In the genomic region with DNA sequence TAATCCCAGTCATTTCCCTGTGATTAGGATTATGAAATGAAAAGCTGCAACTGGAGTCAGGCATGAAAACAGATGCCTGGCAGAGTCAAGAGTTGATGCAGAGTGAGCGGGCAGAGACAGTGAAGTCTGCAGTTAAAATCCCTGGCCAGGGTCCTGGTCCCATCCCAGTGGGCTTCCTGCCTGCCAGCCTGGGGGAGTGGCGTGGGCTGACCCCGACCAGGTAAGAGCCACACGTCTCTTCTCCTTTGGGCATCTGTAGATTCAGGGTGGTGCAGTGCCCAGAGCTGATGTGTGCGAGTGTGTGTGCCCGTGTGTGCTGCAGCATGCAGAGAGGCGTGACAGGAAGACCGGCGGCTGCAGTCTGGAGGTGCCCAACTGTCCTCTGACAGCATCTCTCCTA, we compare ENCODE assay signal across 13 cellular contexts. TPM values are rescaled to one million over a fixed set of nuclear protein-coding genes. Genes with fewer than 3 reads are reported as not detected.
DNase-seq lines count a peak whose midpoint lies in the region; ATAC-seq and TF ChIP-seq lines count a peak whose summit lies in the region.
"Had no signal": no experiment of that assay in that cellular context is flagged by ENCODE, and none has a peak within 500 bp of the region (broad histone marks: within the 10 kb centered on the region; RNA-seq: fewer than 3 reads in every experiment).

No MANE protein-coding gene starts in this region.

- no peaks in the 10 kb centered on the region for H3K9me3 Mint-ChIP-seq in endodermal cell
- H3K9me3 Mint-ChIP-seq in nephron progenitor cell = peaks cover 3% of the 10 kb centered on the region

- H3K27ac ChIP-seq in heart right ventricle (no peak overlapping the region), endodermal cell (ENCODE audit: low read depth, low read length) (no peak overlapping the region)
- H3K27ac ChIP-seq: BLaER1 treated with 17β-estradiol and CSF1 and Interleukin-3, amounts not matched to agents 10 nM and 100 nM had no signal

- H3K4me1 ChIP-seq in heart right ventricle = peaks cover 0 to 10% (median 4%) of the 10 kb centered on the region in 9 donors
- no peaks in the 10 kb centered on the region for H3K4me1 ChIP-seq in endodermal cell (ENCODE audit: control insufficient read depth, insufficient read depth, low read length)

- peaks cover 14% of the 10 kb centered on the region for H3K4me1 Mint-ChIP-seq in endodermal cell
- peaks cover 16% of the 10 kb centered on the region for H3K4me1 Mint-ChIP-seq in nephron progenitor cell

- intact Hi-C loops in cardiac septum (cut with DNase I) = no loop called here
- intact Hi-C loops in heart right ventricle (cut with DNase I) = no loop called here

- H3K36me3 ChIP-seq in heart right ventricle = no peaks in the 10 kb centered on the region
- H3K36me3 ChIP-seq in endodermal cell (ENCODE audit: control insufficient read depth, insufficient read depth, low read length) = no peaks in the 10 kb centered on the region
- H3K36me3 ChIP-seq: BLaER1 treated with 17β-estradiol and CSF1 and Interleukin-3, amounts not matched to agents 10 nM and 100 nM had no signal

- ATAC-seq in heart right ventricle (no peak), GM21390 (IDR thresholded peaks at IDR 0.05; ENCODE audit: unreplicated experiment) (no peak)
- ATAC-seq: GM12878 had no signal

- H3K4me3 ChIP-seq in heart right ventricle (no peak overlapping the region), endodermal cell (ENCODE audit: low read length) (no peak overlapping the region)
- H3K4me3 ChIP-seq: BLaER1 treated with 17β-estradiol and CSF1 and Interleukin-3, amounts not matched to agents 10 nM and 100 nM; GM12878; K562 had no signal

- H3K4me3 Mint-ChIP-seq in endodermal cell (no peak overlapping the region), nephron progenitor cell (no peak overlapping the region)
- H3K4me3 Mint-ChIP-seq: CD4-positive, CD25-positive, alpha-beta regulatory T cell had no signal

- H3K27me3 ChIP-seq in heart right ventricle (peaks cover 0 to 13% (median 0%) of the 10 kb centered on the region in 7 donors), endodermal cell (ENCODE audit: control insufficient read depth, insufficient read depth, low read length, poor library complexity, severe bottlenecking) (peaks cover 5% of the 10 kb centered on the region)

- DNase-seq in cardiac septum (ENCODE audit: low spot score) (peak; percentile 58), heart right ventricle (no peak), endodermal cell (peak; percentile 30), nephron progenitor cell (no peak), NCI-H2107 treated with DMSO at 0.1 percent for 48 hours (lab: John Stamatoyannopoulos, UW; ENCODE audit: unreplicated experiment) (no peak), OCI-M2 (lab: John Stamatoyannopoulos, UW; ENCODE audit: unreplicated experiment) (no peak)
- DNase-seq: ACHN; CD4-positive, CD25-positive, alpha-beta regulatory T cell; DMS53 had no signal

- H3K27me3 Mint-ChIP-seq in endodermal cell (ENCODE audit: insufficient read depth) (peaks cover 4% of the 10 kb centered on the region), nephron progenitor cell (ENCODE audit: low read depth, poor library complexity) (peaks cover 12% of the 10 kb centered on the region)

- TF ChIP-seq CTCF in heart right ventricle (IDR thresholded peaks at IDR 0.05) (no peak), endodermal cell (conservative IDR thresholded peaks at IDR 0.05) (no peak), nephron progenitor cell (IDR thresholded peaks at IDR 0.05) (no peak)

- no peak overlapping the region for H3K9ac ChIP-seq in endodermal cell (ENCODE audit: extremely low read depth, low read length, poor library complexity, severe bottlenecking)
- H3K9ac ChIP-seq: BLaER1 treated with 17β-estradiol and CSF1 and Interleukin-3, amounts not matched to agents 10 nM and 100 nM had no signal

- no peak overlapping the region for H3K27ac Mint-ChIP-seq in endodermal cell
- H3K27ac Mint-ChIP-seq in nephron progenitor cell = peak overlapping the region; percentile 58
- H3K27ac Mint-ChIP-seq: CD4-positive, CD25-positive, alpha-beta regulatory T cell had no signal

- no peaks in the 10 kb centered on the region for H3K36me3 Mint-ChIP-seq in endodermal cell (ENCODE audit: low read depth)
- H3K36me3 Mint-ChIP-seq in nephron progenitor cell (ENCODE audit: low read depth) = no peaks in the 10 kb centered on the region
- H3K36me3 Mint-ChIP-seq: CD4-positive, CD25-positive, alpha-beta regulatory T cell had no signal

- H3K9me3 ChIP-seq in heart right ventricle (no peaks in the 10 kb centered on the region), endodermal cell (ENCODE audit: control insufficient read depth, low read length) (no peaks in the 10 kb centered on the region)

- 93 to 98% methylated on average over 9 of the region's 9 CpGs for WGBS in heart right ventricle, 2 donors
- 88 to 96% methylated on average over 3 to 9 of the region's 9 CpGs for WGBS in endodermal cell (ENCODE audit: insufficient coverage in 1 of 2, insufficient read length in 1 of 2), 2 experiments

RNA-seq across cellular contexts. Expression of gene KIAA1614, which starts 6.2 kb away (rescaled TPM):
- total RNA-seq in cardiac septum (11.4 TPM), heart right ventricle (10 to 100 TPM in 1 of 10 donors, 1 to 10 TPM in 9; 4.7 to 13.6 (median 6.4) TPM), endodermal cell (1 to 10 TPM; 3.3 to 5.8 TPM)
- 1 to 10 TPM; 5.0 to 7.3 TPM for polyA plus RNA-seq in heart right ventricle
- 1.2 TPM for polyA plus RNA-seq in endodermal cell (2013, experiment 1 of 2)
- polyA plus RNA-seq in endodermal cell (2013, experiment 2 of 2) = 1.3 TPM

Comparison
In these comparisons a context has a peak if more than half of its experiments do, and no peak if none do; other contexts are left out.
1. DNase-seq: peak in cardiac septum (single experiment) and endodermal cell (single experiment); none in heart right ventricle (0 of 2), nephron progenitor cell (single experiment), NCI-H2107 treated with DMSO at 0.1 percent for 48 hours (single experiment) and OCI-M2 (single experiment).